Comparison of ENCODE assay signal across 8 cellular contexts in genomic region chr19:53977429-53977990, GRCh38. TPM values are rescaled to one million over a fixed set of nuclear protein-coding genes. Genes with fewer than 3 reads are reported as not detected.
DNase-seq lines count a peak whose midpoint lies in the region; ATAC-seq and TF ChIP-seq lines count a peak whose summit lies in the region.

No MANE protein-coding gene starts in this region.

- peaks cover 48% of the 10 kb centered on the region for H3K27me3 Mint-ChIP-seq in activated T-helper 1 cell treated with anti-CD3 and anti-CD28 coated beads, Interleukin-12 subunit alpha, Interleukin-12 subunit beta, Interleukin-2, Interleukin-4 antibody, amounts not matched to agents 30 ng/mL and 10 ng/mL and 1 ng/mL, durations not matched to agents 14 hours and 24 hours and 36 hours (ENCODE audit: insufficient read depth)
- peaks cover 41 to 86% (median 55%) of the 10 kb centered on the region in 3 donors for H3K27me3 Mint-ChIP-seq in naive B cell

- no peak overlapping the region for H3K27ac Mint-ChIP-seq in activated T-helper 1 cell treated with anti-CD3 and anti-CD28 coated beads, Interleukin-12 subunit alpha, Interleukin-12 subunit beta, Interleukin-2, Interleukin-4 antibody, amounts not matched to agents 30 ng/mL and 10 ng/mL and 1 ng/mL, durations not matched to agents 14 hours and 24 hours and 36 hours
- peak overlapping the region in 2 of 6 donors; percentile 11 to 72 for H3K27ac Mint-ChIP-seq in naive B cell

- H3K27ac ChIP-seq in Panc1 (ENCODE audit: low read length), result peak overlapping the region; percentile 90

- H3K27me3 ChIP-seq in Panc1 (ENCODE audit: control insufficient read depth, insufficient read depth, low read length), result no peaks in the 10 kb centered on the region

- no TSS peak for BruUV-seq in Panc1 (replicated peaks; lab: Mats Ljungman, UMichigan)

- H3K36me3 ChIP-seq in Panc1 (ENCODE audit: control insufficient read depth, insufficient read depth, low read length), result no peaks in the 10 kb centered on the region

- in situ Hi-C loops in Panc1 (cut with HindIII; ENCODE audit: low pct_unique_long_range_greater_than_20kb, low sequenced_read_pairs), result no loop called here

- peaks cover 7% of the 10 kb centered on the region for H3K4me1 Mint-ChIP-seq in activated T-helper 1 cell treated with anti-CD3 and anti-CD28 coated beads, Interleukin-12 subunit alpha, Interleukin-12 subunit beta, Interleukin-2, Interleukin-4 antibody, amounts not matched to agents 30 ng/mL and 10 ng/mL and 1 ng/mL, durations not matched to agents 14 hours and 24 hours and 36 hours (ENCODE audit: low read depth)
- peaks cover 25 to 30% (median 28%) of the 10 kb centered on the region in 3 donors for H3K4me1 Mint-ChIP-seq in naive B cell

- no peak for TF ChIP-seq CTCF in Panc1 (IDR thresholded peaks at IDR 0.05)

- peak overlapping the region; percentile 12 for H3K4me3 Mint-ChIP-seq in activated T-helper 1 cell treated with anti-CD3 and anti-CD28 coated beads, Interleukin-12 subunit alpha, Interleukin-12 subunit beta, Interleukin-2, Interleukin-4 antibody, amounts not matched to agents 30 ng/mL and 10 ng/mL and 1 ng/mL, durations not matched to agents 14 hours and 24 hours and 36 hours
- H3K4me3 Mint-ChIP-seq in naive B cell, result peak overlapping the region; percentile 36 to 94 (median 89)

- H3K36me3 Mint-ChIP-seq in activated T-helper 1 cell treated with anti-CD3 and anti-CD28 coated beads, Interleukin-12 subunit alpha, Interleukin-12 subunit beta, Interleukin-2, Interleukin-4 antibody, amounts not matched to agents 30 ng/mL and 10 ng/mL and 1 ng/mL, durations not matched to agents 14 hours and 24 hours and 36 hours (ENCODE audit: low read depth), result peaks cover 6% of the 10 kb centered on the region
- H3K36me3 Mint-ChIP-seq in naive B cell, result peaks cover 0 to 36% of the 10 kb centered on the region in 2 donors

- H3K4me3 ChIP-seq in Panc1 (ENCODE audit: low read depth in 2 of 2, low read length in 2 of 2), result peak overlapping the region; percentile 54 to 79

- no peaks in the 10 kb centered on the region for H3K9me3 ChIP-seq in Panc1 (ENCODE audit: control insufficient read depth, insufficient read depth, low read depth, low read length)

- peaks cover 10% of the 10 kb centered on the region for H3K4me1 ChIP-seq in Panc1 (ENCODE audit: control insufficient read depth, insufficient read depth, low read length)

- intact Hi-C loops in Panc1 (cut with micrococcal nuclease; ENCODE audit: unreplicated experiment), result no loop called here
- intact Hi-C loops in activated T-helper 1 cell treated with anti-CD3 and anti-CD28 coated beads, Interleukin-12 subunit alpha, Interleukin-12 subunit beta, Interleukin-2, Interleukin-4 antibody, amounts not matched to agents 30 ng/mL and 10 ng/mL and 1 ng/mL, durations not matched to agents 14 hours and 24 hours and 36 hours (cut with micrococcal nuclease), result loop anchor here (1.0 kb wide), 1 partner anchor 69 kb away; no protein-coding TSS in a partner anchor

- H3K9me3 Mint-ChIP-seq in activated T-helper 1 cell treated with anti-CD3 and anti-CD28 coated beads, Interleukin-12 subunit alpha, Interleukin-12 subunit beta, Interleukin-2, Interleukin-4 antibody, amounts not matched to agents 30 ng/mL and 10 ng/mL and 1 ng/mL, durations not matched to agents 14 hours and 24 hours and 36 hours, result peaks cover 8% of the 10 kb centered on the region
- H3K9me3 Mint-ChIP-seq in naive B cell, result peaks cover 16 to 25% (median 18%) of the 10 kb centered on the region in 7 donors

- DNase-seq in AML-193 (lab: John Stamatoyannopoulos, UW), result peak; percentile 5 to 30
- DNase-seq in HPDE6-E6E7 (ENCODE audit: extremely low spot score), result peak; percentile 62
- DNase-seq in Panc1 (ENCODE audit: low read depth, low spot score), result peak; percentile 81
- peak; percentile 36 for DNase-seq in activated T-helper 1 cell treated with anti-CD3 and anti-CD28 coated beads, Interleukin-12 subunit alpha, Interleukin-12 subunit beta, Interleukin-2, Interleukin-4 antibody, amounts not matched to agents 30 ng/mL and 10 ng/mL and 1 ng/mL, durations not matched to agents 14 hours and 24 hours and 36 hours (ENCODE audit: low spot score)
- DNase-seq in fibroblast of peridontal ligament (ENCODE audit: extremely low read depth), result peak; percentile 80
- DNase-seq in naive B cell, result peak; percentile 53
- DNase-seq in stimulated activated naive CD8-positive, alpha-beta T cell treated with anti-CD3 and anti-CD28 coated beads, Interleukin-15, Interleukin-2, amounts not matched to agents 100 U/mL and 50 U/mL, for 24 hours, result peak; percentile 64

- ATAC-seq in Panc1 (peak; percentile 10), naive B cell (ENCODE audit: low read depth in 2 of 2) (peak; percentile 86 to 89), GM21528 (IDR thresholded peaks at IDR 0.05; ENCODE audit: low FRiP score, unreplicated experiment) (no peak)
- peak; percentile 64 for ATAC-seq in stimulated activated naive CD8-positive, alpha-beta T cell treated with anti-CD3 and anti-CD28 coated beads, Interleukin-15, Interleukin-2, amounts not matched to agents 100 U/mL and 50 U/mL, for 24 hours

- POLR2A ChIA-PET in Panc1 (lab: Charles Lee), result no interaction called here

- CTCF ChIA-PET in Panc1 (lab: Charles Lee), result no interaction called here

RNA-seq across cellular contexts. Expression of gene CACNG6, which starts 13.9 kb away (rescaled TPM):
- total RNA-seq in Panc1 (2021; ENCODE audit: unreplicated experiment), result 14.6 TPM
- 20.6 TPM for polyA plus RNA-seq in Panc1 (2012; ENCODE audit: insufficient read length)
- not detected in 2 replicates for total RNA-seq in activated T-helper 1 cell treated with anti-CD3 and anti-CD28 coated beads, Interleukin-12 subunit alpha, Interleukin-12 subunit beta, Interleukin-2, Interleukin-4 antibody, amounts not matched to agents 30 ng/mL and 10 ng/mL and 1 ng/mL, durations not matched to agents 14 hours and 24 hours and 36 hours
- not detected for polyA plus RNA-seq in naive B cell (ENCODE audit: low read depth in 6 of 6)

RNA-seq across cellular contexts. Expression of gene CACNG8, which starts 14.8 kb away (rescaled TPM):
- total RNA-seq in Panc1 (2021; ENCODE audit: unreplicated experiment), result 17.7 TPM
- polyA plus RNA-seq in Panc1 (2012; ENCODE audit: insufficient read length), result 16.0 TPM
- total RNA-seq in activated T-helper 1 cell treated with anti-CD3 and anti-CD28 coated beads, Interleukin-12 subunit alpha, Interleukin-12 subunit beta, Interleukin-2, Interleukin-4 antibody, amounts not matched to agents 30 ng/mL and 10 ng/mL and 1 ng/mL, durations not matched to agents 14 hours and 24 hours and 36 hours, result not detected in 2 replicates
- polyA plus RNA-seq in naive B cell (ENCODE audit: low read depth in 6 of 6), result not detected

Comparison
In these comparisons a context has a peak if more than half of its experiments do, and no peak if none do; other contexts are left out.
1. DNase-seq: peak in every context shown above with its lines; median percentile 81 in Panc1; 80 in fibroblast of peridontal ligament; 64 in stimulated activated naive CD8-positive, alpha-beta T cell treated with anti-CD3 and anti-CD28 coated beads, Interleukin-15, Interleukin-2, amounts not matched to agents 100 U/mL and 50 U/mL, for 24 hours; 62 in HPDE6-E6E7; 53 in naive B cell; 36 in activated T-helper 1 cell treated with anti-CD3 and anti-CD28 coated beads, Interleukin-12 subunit alpha, Interleukin-12 subunit beta, Interleukin-2, Interleukin-4 antibody, amounts not matched to agents 30 ng/mL and 10 ng/mL and 1 ng/mL, durations not matched to agents 14 hours and 24 hours and 36 hours; 18 in AML-193.
2. RNA of gene CACNG6, which starts 13.9 kb away (total RNA-seq): 14.6 TPM in Panc1 (single experiment); not detected in activated T-helper 1 cell treated with anti-CD3 and anti-CD28 coated beads, Interleukin-12 subunit alpha, Interleukin-12 subunit beta, Interleukin-2, Interleukin-4 antibody, amounts not matched to agents 30 ng/mL and 10 ng/mL and 1 ng/mL, durations not matched to agents 14 hours and 24 hours and 36 hours; every median in the first group is over 10 times any median in the second.
3. RNA of gene CACNG8, which starts 14.8 kb away (total RNA-seq): 17.7 TPM in Panc1 (single experiment); not detected in activated T-helper 1 cell treated with anti-CD3 and anti-CD28 coated beads, Interleukin-12 subunit alpha, Interleukin-12 subunit beta, Interleukin-2, Interleukin-4 antibody, amounts not matched to agents 30 ng/mL and 10 ng/mL and 1 ng/mL, durations not matched to agents 14 hours and 24 hours and 36 hours; every median in the first group is over 10 times any median in the second.